In genomic region chr3:97885931-97886824, GRCh38 we compare ENCODE assay signal across 13 cellular contexts.
DNase-seq lines count a peak whose midpoint lies in the region; ATAC-seq and TF ChIP-seq lines count a peak whose summit lies in the region.
"Had no signal": no experiment of that assay in that cellular context is flagged by ENCODE, and none has a peak within 500 bp of the region (broad histone marks: within the 10 kb centered on the region; RNA-seq: fewer than 3 reads in every experiment).

No MANE protein-coding gene starts in this region.

- intact Hi-C loops in Right ventricle myocardium superior (cut with DNase I): no loop called here
- intact Hi-C loops in cardiac septum (cut with DNase I): no loop called here
- intact Hi-C loops in left colon (cut with DNase I, micrococcal nuclease): no loop called here
- intact Hi-C loops in tibial artery (cut with DNase I; ENCODE audit: low total_unique reads): no loop called here

- no peak overlapping the region for H3K27ac ChIP-seq in tibial artery

- ATAC-seq in Right ventricle myocardium superior (ENCODE audit: poor library complexity) (peak; percentile 58), left colon (no peak)
- ATAC-seq: GM12878 had no signal

- no peaks in the 10 kb centered on the region for H3K4me1 ChIP-seq in tibial artery
- H3K4me1 ChIP-seq: Caco-2 had no signal

- H3K36me3 ChIP-seq in tibial artery: peaks cover 29 to 38% (median 34%) of the 10 kb centered on the region in 3 donors

- DNase-seq in Right ventricle myocardium superior (no peak), cardiac septum (ENCODE audit: low spot score) (no peak), fibroblast of peridontal ligament (ENCODE audit: extremely low read depth) (peak; percentile 44), myocyte (ENCODE audit: low read depth) (peak; percentile 3), left colon (no peak), activated gamma-delta T cell treated with Interleukin-2 at 50 U/mL for 16 hours (no peak), NCI-H2029 (lab: John Stamatoyannopoulos, UW) (no peak), tibial artery (no peak)
- DNase-seq: Caco-2, H9, NCI-H1417, NCI-H1930 had no signal

- H3K27me3 ChIP-seq in tibial artery: no peaks in the 10 kb centered on the region

- H3K4me3 ChIP-seq in tibial artery: no peak overlapping the region
- H3K4me3 ChIP-seq: GM12878 had no signal

- no peaks in the 10 kb centered on the region for H3K9me3 ChIP-seq in tibial artery
- H3K9me3 ChIP-seq: Caco-2 had no signal

- no peak for TF ChIP-seq CTCF in tibial artery (IDR thresholded peaks at IDR 0.05)

Comparison
In these comparisons a context has a peak if more than half of its experiments do, and no peak if none do; other contexts are left out.
1. DNase-seq: peak in fibroblast of peridontal ligament (single experiment) and myocyte (single experiment); none in Right ventricle myocardium superior (single experiment), cardiac septum (single experiment), left colon (0 of 2), activated gamma-delta T cell treated with Interleukin-2 at 50 U/mL for 16 hours (single experiment), NCI-H2029 (single experiment) and tibial artery (0 of 2).